In the genomic region with DNA sequence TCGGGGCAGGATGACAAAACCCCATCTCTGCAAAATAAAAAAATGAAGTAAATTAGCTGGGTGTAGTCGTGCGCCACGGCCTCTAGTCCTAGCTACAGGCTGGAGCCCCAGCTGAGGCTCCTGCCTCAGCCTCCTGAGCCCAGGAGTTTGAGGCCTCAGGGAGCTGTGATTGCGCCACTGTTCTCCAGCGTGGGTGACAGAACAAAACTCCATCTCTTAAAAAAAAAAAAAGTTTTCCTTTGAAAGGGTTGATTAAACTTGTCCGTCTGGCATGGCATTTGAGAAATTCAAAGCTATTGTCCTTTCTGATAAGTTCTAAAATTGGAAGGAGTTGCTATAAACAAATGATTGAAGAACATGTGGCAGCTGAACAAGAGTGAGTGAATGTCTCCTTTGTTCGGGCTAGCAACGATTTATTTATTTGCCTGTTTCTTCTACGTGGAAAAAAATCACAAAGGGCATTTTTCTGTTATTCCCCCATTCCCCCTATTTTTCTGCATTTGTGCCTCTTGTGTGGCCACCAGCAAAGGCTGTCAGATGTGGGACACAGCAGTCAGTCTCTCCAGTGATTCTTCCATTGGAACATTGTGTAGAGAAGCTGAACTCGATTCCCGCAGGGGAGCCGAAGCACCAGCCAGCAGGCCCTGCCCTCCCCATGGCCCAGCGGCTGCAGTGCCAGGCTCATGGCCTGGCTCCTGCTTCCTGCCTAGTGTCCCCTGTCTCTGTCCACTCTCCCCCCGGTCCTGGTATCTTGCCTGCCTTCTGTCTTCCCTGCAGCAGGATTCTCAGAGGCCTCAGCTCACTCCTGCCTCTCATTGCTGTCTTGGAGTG, we compare ENCODE assay signal across 11 cellular contexts. TPM values are rescaled to one million over a fixed set of nuclear protein-coding genes. Genes with fewer than 3 reads are reported as not detected.
DNase-seq lines count a peak whose midpoint lies in the region; ATAC-seq, FAIRE-seq and TF ChIP-seq lines count a peak whose summit lies in the region.
"Had no signal": no experiment of that assay in that cellular context is flagged by ENCODE, and none has a peak within 500 bp of the region (broad histone marks: within the 10 kb centered on the region; RNA-seq: fewer than 3 reads in every experiment).

No MANE protein-coding gene starts in this region.

- no peak for FAIRE-seq in small intestine (lab: Jason Lieb, UNC)

- 75 to 78% (median 77%) methylated on average over 15 of the region's 15 CpGs for WGBS in small intestine, 3 donors

- ATAC-seq in GM21447 (IDR thresholded peaks at IDR 0.05; ENCODE audit: unreplicated experiment), result no peak

- H3K4me1 ChIP-seq in small intestine (ENCODE audit: control insufficient read depth in 2 of 2, insufficient read depth in 1 of 2, low read depth in 1 of 2, low read length in 1 of 2), result peaks cover 2 to 15% of the 10 kb centered on the region in 2 donors
- H3K4me1 ChIP-seq: tibial artery had no signal

- no peak overlapping the region for H3K4me3 Mint-ChIP-seq in brain

- peak overlapping the region in 3 of 5 experiments; percentile 44 to 88 (median 67) for H3K27ac Mint-ChIP-seq in brain

- no peak for TF ChIP-seq CTCF in NB4 (IDR thresholded peaks at IDR 0.05; ENCODE audit: low read depth, low read length)
- TF ChIP-seq CTCF in brain (conservative IDR thresholded peaks at IDR 0.05), result no peak

- H3K27me3 Mint-ChIP-seq in brain, result no peaks in the 10 kb centered on the region

- no peaks in the 10 kb centered on the region for H3K4me1 Mint-ChIP-seq in brain

- peak overlapping the region; percentile 48 to 91 for H3K27ac ChIP-seq in small intestine (ENCODE audit: low read depth in 1 of 2, low read length in 1 of 2)
- H3K27ac ChIP-seq: SJCRH30, tibial artery had no signal

- H3K36me3 ChIP-seq in small intestine (ENCODE audit: control insufficient read depth in 2 of 2, insufficient read depth in 2 of 2, low read length in 2 of 2), result peaks cover 5 to 19% of the 10 kb centered on the region in 2 donors

- H3K27me3 ChIP-seq in small intestine (ENCODE audit: control insufficient read depth in 2 of 2, insufficient read depth in 2 of 2, low read length in 2 of 2), result no peaks in the 10 kb centered on the region
- H3K27me3 ChIP-seq: SJCRH30, tibial artery had no signal

- DNase-seq in NB4 (ENCODE audit: low read depth), result peak; percentile 9
- peak; percentile 76 to 92 for DNase-seq in hippocampal formation (lab: John Stamatoyannopoulos, UW)
- no peak for DNase-seq in small intestine
- DNase-seq in stimulated activated naive CD4-positive, alpha-beta T cell (lab: John Stamatoyannopoulos, UW), result no peak
- DNase-seq in activated effector memory CD4-positive, alpha-beta T cell treated with Interleukin-2 at 50 U/mL for 16 hours, result no peak
- DNase-seq in NCI-H1105 treated with DMSO at 0.1 percent for 48 hours (lab: John Stamatoyannopoulos, UW), result no peak
- DNase-seq: NCI-H1436 treated with DMSO at 0.1 percent for 48 hours, tibial artery had no signal

- no peaks in the 10 kb centered on the region for H3K9me3 Mint-ChIP-seq in brain

- TF ChIP-seq POLR2A in NB4 (IDR thresholded peaks at IDR 0.05; ENCODE audit: extremely low read depth, insufficient read length), result no peak

- peaks cover 64% of the 10 kb centered on the region for H3K36me3 Mint-ChIP-seq in brain

- no peak overlapping the region for H3K4me3 ChIP-seq in NB4 (ENCODE audit: low read depth, low read length)
- H3K4me3 ChIP-seq in small intestine (ENCODE audit: low read depth in 1 of 2, low read length in 2 of 2), result no peak overlapping the region
- H3K4me3 ChIP-seq: SJCRH30, tibial artery had no signal

- no peaks in the 10 kb centered on the region for H3K9me3 ChIP-seq in small intestine (ENCODE audit: control insufficient read depth, low read depth)
- H3K9me3 ChIP-seq: SJCRH30, tibial artery had no signal

RNA-seq across cellular contexts. Expression of a gene that starts 21.5 kb away (rescaled TPM):
- 1.8 TPM for polyA plus RNA-seq in brain (ENCODE audit: insufficient read depth, low read depth, low replicate concordance)
- polyA plus RNA-seq in small intestine, result 10 to 100 TPM in 2 of 3 donors, 1 to 10 TPM in 1; 6.7 to 44.0 (median 25.0) TPM

RNA-seq across cellular contexts. Expression of a gene that starts 47.8 kb away (rescaled TPM):
- polyA plus RNA-seq in brain (ENCODE audit: insufficient read depth, low read depth, low replicate concordance) (12.7 TPM), small intestine (10 to 100 TPM in 2 of 3 donors, 1 to 10 TPM in 1; 7.8 to 70.2 (median 13.0) TPM)

Comparison
In these comparisons a context has a peak if more than half of its experiments do, and no peak if none do; other contexts are left out.
1. DNase-seq: peak in NB4 (single experiment) and hippocampal formation (2 of 2); none in small intestine (single experiment), stimulated activated naive CD4-positive, alpha-beta T cell (0 of 6), activated effector memory CD4-positive, alpha-beta T cell treated with Interleukin-2 at 50 U/mL for 16 hours (single experiment) and NCI-H1105 treated with DMSO at 0.1 percent for 48 hours (single experiment).